ENCODE assay signal across 23 cellular contexts in genomic region chr3:127951276-127951675, GRCh38. TPM values are rescaled to one million over a fixed set of nuclear protein-coding genes. Genes with fewer than 3 reads are reported as not detected.
DNase-seq lines count a peak whose midpoint lies in the region; ATAC-seq, FAIRE-seq and TF ChIP-seq lines count a peak whose summit lies in the region.
"Had no signal": no experiment of that assay in that cellular context is flagged by ENCODE, and none has a peak within 500 bp of the region (broad histone marks: within the 10 kb centered on the region; RNA-seq: fewer than 3 reads in every experiment).

No MANE protein-coding gene starts in this region.

- H3K27me3 Mint-ChIP-seq in activated naive CD8-positive, alpha-beta T cell treated with anti-CD3 and anti-CD28 coated beads, Interleukin-2, amount 50 U/mL, for 24 hours = peaks cover 25% of the 10 kb centered on the region

- H3K4me3 Mint-ChIP-seq in activated naive CD8-positive, alpha-beta T cell treated with anti-CD3 and anti-CD28 coated beads, Interleukin-2, amount 50 U/mL, for 24 hours = no peak overlapping the region
- H3K4me3 Mint-ChIP-seq: endodermal cell had no signal

- no peaks in the 10 kb centered on the region for H3K36me3 Mint-ChIP-seq in activated naive CD8-positive, alpha-beta T cell treated with anti-CD3 and anti-CD28 coated beads, Interleukin-2, amount 50 U/mL, for 24 hours (ENCODE audit: low read depth)

- intact Hi-C loops in posterior vena cava (cut with DNase I) = loop anchor here in 1 of 2 donors (10.0 kb wide), 1 partner anchor 126 kb away; the partner anchor contains the start of gene MGLL

- DNase-seq in ELR (ENCODE audit: low read depth) = peak; percentile 46
- no peak for DNase-seq in RCC 7860 (ENCODE audit: low spot score)
- DNase-seq in posterior vena cava (ENCODE audit: low spot score) = peak; percentile 71
- DNase-seq in hepatic stellate cell (ENCODE audit: low spot score) = no peak
- DNase-seq in activated naive CD8-positive, alpha-beta T cell treated with anti-CD3 and anti-CD28 coated beads, Interleukin-2, amount 50 U/mL, for 24 hours = no peak
- DNase-seq: activated CD4-positive, alpha-beta T cell treated with anti-CD3 and anti-CD28 coated beads, Interleukin-2, amount 50 U/mL, for 1 hour; activated naive CD4-positive, alpha-beta T cell treated with anti-CD3 and anti-CD28 coated beads, Interleukin-2, amount 50 U/mL, for 16 hours; activated T-cell treated with anti-CD3 and anti-CD28 coated beads for 4 hours; central memory CD4-positive, alpha-beta T cell; DMS53; endodermal cell; KBM-7; midbrain; NCI-H1105; NCI-H2107; OCI-M1; sigmoid colon; stimulated activated CD4-positive, alpha-beta T cell treated with anti-CD3 and anti-CD28 coated beads, Interleukin-4, amount 100 ng/mL, for 1 hour had no signal

- FAIRE-seq in RCC 7860 (lab: Jason Lieb, UNC) = peak; percentile 38
- FAIRE-seq: islet of Langerhans had no signal

- no peak overlapping the region for H3K27ac Mint-ChIP-seq in activated naive CD8-positive, alpha-beta T cell treated with anti-CD3 and anti-CD28 coated beads, Interleukin-2, amount 50 U/mL, for 24 hours
- H3K27ac Mint-ChIP-seq: endodermal cell had no signal

- no peaks in the 10 kb centered on the region for H3K9me3 Mint-ChIP-seq in activated naive CD8-positive, alpha-beta T cell treated with anti-CD3 and anti-CD28 coated beads, Interleukin-2, amount 50 U/mL, for 24 hours
- H3K9me3 Mint-ChIP-seq: endodermal cell had no signal

- no peaks in the 10 kb centered on the region for H3K4me1 Mint-ChIP-seq in activated naive CD8-positive, alpha-beta T cell treated with anti-CD3 and anti-CD28 coated beads, Interleukin-2, amount 50 U/mL, for 24 hours
- H3K4me1 Mint-ChIP-seq: endodermal cell had no signal

- ATAC-seq in esophagus mucosa (peak; percentile 84), SK-N-SH treated with all-trans-retinoic acid at 6 μM for 48 hours (no peak), HG03571 (IDR thresholded peaks at IDR 0.05; ENCODE audit: unreplicated experiment) (no peak)
- ATAC-seq in activated naive CD8-positive, alpha-beta T cell treated with anti-CD3 and anti-CD28 coated beads, Interleukin-2, amount 50 U/mL, for 24 hours = no peak

TF ChIP-seq in SK-N-SH treated with all-trans-retinoic acid at 6 μM for 48 hours, 23 proteins besides CTCF, POLR2A, EP300 and RAD21:
- TF ChIP-seq CSRNP3 (CRISPR knock-in tag; IDR thresholded peaks at IDR 0.05) (no peak), ZNF70 (CRISPR knock-in tag; IDR thresholded peaks at IDR 0.05) (no peak), ARNTL (CRISPR knock-in tag; IDR thresholded peaks at IDR 0.05; ENCODE audit: borderline replicate concordance, low read depth) (no peak), SNAI2 (CRISPR knock-in tag; IDR thresholded peaks at IDR 0.05) (no peak), BACH2 (CRISPR knock-in tag; IDR thresholded peaks at IDR 0.05; ENCODE audit: borderline replicate concordance) (no peak)

RNA-seq across cellular contexts. Expression of gene KBTBD12, which starts 36.2 kb away (rescaled TPM):
- not detected for total RNA-seq in esophagus mucosa
- total RNA-seq in posterior vena cava = 1 to 10 TPM; 2.1 to 3.0 TPM
- total RNA-seq: SK-MEL-5 had no signal

Comparison
In these comparisons a context has a peak if more than half of its experiments do, and no peak if none do; other contexts are left out.
1. DNase-seq: peak in ELR (single experiment) and posterior vena cava (single experiment); none in RCC 7860 (single experiment), hepatic stellate cell (single experiment) and activated naive CD8-positive, alpha-beta T cell treated with anti-CD3 and anti-CD28 coated beads, Interleukin-2, amount 50 U/mL, for 24 hours (single experiment).